ENCODE assay signal across 23 cellular contexts in the genomic region with DNA sequence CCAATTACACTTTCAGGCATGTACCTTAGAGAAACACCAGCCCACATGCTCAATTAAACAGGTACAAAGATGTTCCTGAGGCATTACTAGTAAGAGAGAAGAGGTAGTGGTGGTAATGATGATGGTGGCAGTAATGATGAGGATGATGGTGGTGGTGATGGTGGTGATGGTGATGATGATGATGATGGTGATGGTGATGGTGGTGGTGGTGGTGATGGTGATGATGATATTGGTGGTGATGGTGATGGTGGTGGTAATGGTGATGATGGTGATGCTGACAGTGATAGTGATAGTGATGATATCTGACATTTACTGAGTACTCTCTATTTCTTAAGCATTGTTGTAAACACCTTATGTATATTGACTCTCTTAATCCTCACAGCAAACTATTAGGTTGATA.
"Had no signal": no experiment of that assay in that cellular context is flagged by ENCODE, and none has a peak within 500 bp of the region (broad histone marks: within the 10 kb centered on the region; RNA-seq: fewer than 3 reads in every experiment).

No MANE protein-coding gene starts in this region.

- H2AFZ ChIP-seq: hepatocyte had no signal

- H3K36me3 ChIP-seq: esophagus muscularis mucosa, gastroesophageal sphincter, heart left ventricle, left lung, lower lobe of right lung had no signal

- H3K27ac ChIP-seq: coronary artery, dorsolateral prefrontal cortex, esophagus muscularis mucosa, foreskin keratinocyte, gastroesophageal sphincter, heart left ventricle, hepatocyte, left lung, lower lobe of right lung had no signal

- ATAC-seq: gastroesophageal sphincter, heart left ventricle, left cardiac atrium, left lung, left ventricle myocardium superior, lower lobe of right lung, mucosa of descending colon had no signal

- H3K4me1 ChIP-seq: foreskin keratinocyte, gastroesophageal sphincter, heart left ventricle, left lung, lower lobe of right lung had no signal

- H3K4me2 ChIP-seq: hepatocyte had no signal

- DNase-seq: dermis blood vessel endothelial cell; dorsolateral prefrontal cortex; effector CD4-positive, alpha-beta T cell; effector memory CD4-positive, alpha-beta T cell; heart left ventricle; hypothalamus; left cardiac atrium; left lung; left ventricle myocardium superior; lower lobe of right lung; mesenchymal stem cell; mucosa of descending colon; naive B cell had no signal

- FAIRE-seq: colon, endothelial cell of umbilical vein, frontal cortex, islet of Langerhans, keratinocyte had no signal

- H3K79me2 ChIP-seq: hepatocyte had no signal

- H3K4me3 ChIP-seq: coronary artery, dorsolateral prefrontal cortex, esophagus muscularis mucosa, gastroesophageal sphincter, heart left ventricle, hepatocyte, left lung, lower lobe of right lung, mucosa of descending colon had no signal

- H3K27me3 ChIP-seq: esophagus muscularis mucosa, foreskin keratinocyte, hepatocyte, left lung had no signal
